ENCODE assay signal across 2 cellular contexts in the genomic region with DNA sequence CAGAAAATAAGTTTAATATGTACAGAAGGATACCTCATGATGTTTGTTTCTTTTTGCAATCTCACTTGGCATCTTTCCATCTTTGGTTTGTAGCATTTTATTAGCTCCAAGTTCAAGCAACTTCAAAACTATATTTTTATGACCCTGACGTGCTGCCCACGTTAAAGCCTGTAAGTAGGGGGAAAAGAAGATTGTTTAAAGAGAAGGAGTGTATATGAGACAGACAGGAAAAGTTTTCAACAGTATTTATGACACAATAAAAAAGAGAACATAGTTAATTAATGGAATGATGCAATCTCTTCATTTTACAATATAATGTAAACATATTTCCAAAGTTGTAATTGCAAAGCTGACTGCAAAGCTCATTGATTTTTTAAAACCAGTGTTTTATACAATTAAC.
TF ChIP-seq lines count a peak whose summit lies in the region.

No MANE protein-coding gene starts in this region.

TF ChIP-seq in A549, 52 proteins besides CTCF, POLR2A, EP300 and RAD21 (continued from another document):
- TF ChIP-seq, protein P1, sequence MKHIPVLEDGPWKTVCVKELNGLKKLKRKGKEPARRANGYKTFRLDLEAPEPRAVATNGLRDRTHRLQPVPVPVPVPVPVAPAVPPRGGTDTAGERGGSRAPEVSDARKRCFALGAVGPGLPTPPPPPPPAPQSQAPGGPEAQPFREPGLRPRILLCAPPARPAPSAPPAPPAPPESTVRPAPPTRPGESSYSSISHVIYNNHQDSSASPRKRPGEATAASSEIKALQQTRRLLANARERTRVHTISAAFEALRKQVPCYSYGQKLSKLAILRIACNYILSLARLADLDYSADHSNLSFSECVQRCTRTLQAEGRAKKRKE (CRISPR knock-in tag; IDR thresholded peaks at IDR 0.05; ENCODE audit: low read depth), result no peak
- TF ChIP-seq CBX2 (IDR thresholded peaks at IDR 0.05; ENCODE audit: borderline replicate concordance, low read depth) (no peak), RNF2 (IDR thresholded peaks at IDR 0.05; ENCODE audit: borderline replicate concordance, low read depth) (no peak), JUNB (IDR thresholded peaks at IDR 0.05) (no peak), CHD2 (IDR thresholded peaks at IDR 0.05; ENCODE audit: low read length, partially characterized antibody) (no peak), MAFK (IDR thresholded peaks at IDR 0.05; ENCODE audit: partially characterized antibody) (no peak), HOXA7 (CRISPR knock-in tag; IDR thresholded peaks at IDR 0.05) (no peak), ESRRA (IDR thresholded peaks at IDR 0.05; ENCODE audit: borderline replicate concordance, low read length) (no peak), KDM1A (IDR thresholded peaks at IDR 0.05; ENCODE audit: low read depth) (no peak), PHF8 (IDR thresholded peaks at IDR 0.05; ENCODE audit: borderline replicate concordance, low read depth) (no peak), EHF (CRISPR knock-in tag; IDR thresholded peaks at IDR 0.05) (no peak), NFE2L2 (conservative IDR thresholded peaks at IDR 0.05; ENCODE audit: low read length) (no peak), RFX5 (IDR thresholded peaks at IDR 0.05) (no peak)
- TF ChIP-seq, protein P2, sequence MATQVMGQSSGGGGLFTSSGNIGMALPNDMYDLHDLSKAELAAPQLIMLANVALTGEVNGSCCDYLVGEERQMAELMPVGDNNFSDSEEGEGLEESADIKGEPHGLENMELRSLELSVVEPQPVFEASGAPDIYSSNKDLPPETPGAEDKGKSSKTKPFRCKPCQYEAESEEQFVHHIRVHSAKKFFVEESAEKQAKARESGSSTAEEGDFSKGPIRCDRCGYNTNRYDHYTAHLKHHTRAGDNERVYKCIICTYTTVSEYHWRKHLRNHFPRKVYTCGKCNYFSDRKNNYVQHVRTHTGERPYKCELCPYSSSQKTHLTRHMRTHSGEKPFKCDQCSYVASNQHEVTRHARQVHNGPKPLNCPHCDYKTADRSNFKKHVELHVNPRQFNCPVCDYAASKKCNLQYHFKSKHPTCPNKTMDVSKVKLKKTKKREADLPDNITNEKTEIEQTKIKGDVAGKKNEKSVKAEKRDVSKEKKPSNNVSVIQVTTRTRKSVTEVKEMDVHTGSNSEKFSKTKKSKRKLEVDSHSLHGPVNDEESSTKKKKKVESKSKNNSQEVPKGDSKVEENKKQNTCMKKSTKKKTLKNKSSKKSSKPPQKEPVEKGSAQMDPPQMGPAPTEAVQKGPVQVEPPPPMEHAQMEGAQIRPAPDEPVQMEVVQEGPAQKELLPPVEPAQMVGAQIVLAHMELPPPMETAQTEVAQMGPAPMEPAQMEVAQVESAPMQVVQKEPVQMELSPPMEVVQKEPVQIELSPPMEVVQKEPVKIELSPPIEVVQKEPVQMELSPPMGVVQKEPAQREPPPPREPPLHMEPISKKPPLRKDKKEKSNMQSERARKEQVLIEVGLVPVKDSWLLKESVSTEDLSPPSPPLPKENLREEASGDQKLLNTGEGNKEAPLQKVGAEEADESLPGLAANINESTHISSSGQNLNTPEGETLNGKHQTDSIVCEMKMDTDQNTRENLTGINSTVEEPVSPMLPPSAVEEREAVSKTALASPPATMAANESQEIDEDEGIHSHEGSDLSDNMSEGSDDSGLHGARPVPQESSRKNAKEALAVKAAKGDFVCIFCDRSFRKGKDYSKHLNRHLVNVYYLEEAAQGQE (IDR thresholded peaks at IDR 0.05), result no peak
- TF ChIP-seq, protein P3, sequence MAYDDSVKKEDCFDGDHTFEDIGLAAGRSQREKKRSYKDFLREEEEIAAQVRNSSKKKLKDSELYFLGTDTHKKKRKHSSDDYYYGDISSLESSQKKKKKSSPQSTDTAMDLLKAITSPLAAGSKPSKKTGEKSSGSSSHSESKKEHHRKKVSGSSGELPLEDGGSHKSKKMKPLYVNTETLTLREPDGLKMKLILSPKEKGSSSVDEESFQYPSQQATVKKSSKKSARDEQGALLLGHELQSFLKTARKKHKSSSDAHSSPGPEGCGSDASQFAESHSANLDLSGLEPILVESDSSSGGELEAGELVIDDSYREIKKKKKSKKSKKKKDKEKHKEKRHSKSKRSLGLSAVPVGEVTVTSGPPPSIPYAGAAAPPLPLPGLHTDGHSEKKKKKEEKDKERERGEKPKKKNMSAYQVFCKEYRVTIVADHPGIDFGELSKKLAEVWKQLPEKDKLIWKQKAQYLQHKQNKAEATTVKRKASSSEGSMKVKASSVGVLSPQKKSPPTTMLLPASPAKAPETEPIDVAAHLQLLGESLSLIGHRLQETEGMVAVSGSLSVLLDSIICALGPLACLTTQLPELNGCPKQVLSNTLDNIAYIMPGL (CRISPR knock-in tag; IDR thresholded peaks at IDR 0.05; ENCODE audit: borderline replicate concordance), result no peak
- TF ChIP-seq, protein P4, sequence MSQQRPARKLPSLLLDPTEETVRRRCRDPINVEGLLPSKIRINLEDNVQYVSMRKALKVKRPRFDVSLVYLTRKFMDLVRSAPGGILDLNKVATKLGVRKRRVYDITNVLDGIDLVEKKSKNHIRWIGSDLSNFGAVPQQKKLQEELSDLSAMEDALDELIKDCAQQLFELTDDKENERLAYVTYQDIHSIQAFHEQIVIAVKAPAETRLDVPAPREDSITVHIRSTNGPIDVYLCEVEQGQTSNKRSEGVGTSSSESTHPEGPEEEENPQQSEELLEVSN (IDR thresholded peaks at IDR 0.05; ENCODE audit: borderline replicate concordance, low read depth), result no peak
- TF ChIP-seq, protein P5, sequence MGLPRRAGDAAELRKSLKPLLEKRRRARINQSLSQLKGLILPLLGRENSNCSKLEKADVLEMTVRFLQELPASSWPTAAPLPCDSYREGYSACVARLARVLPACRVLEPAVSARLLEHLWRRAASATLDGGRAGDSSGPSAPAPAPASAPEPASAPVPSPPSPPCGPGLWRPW (IDR thresholded peaks at IDR 0.05), result no peak

TF ChIP-seq in HCT116, 20 proteins besides CTCF, POLR2A, EP300 and RAD21 (continued from another document):
- TF ChIP-seq, protein P6, sequence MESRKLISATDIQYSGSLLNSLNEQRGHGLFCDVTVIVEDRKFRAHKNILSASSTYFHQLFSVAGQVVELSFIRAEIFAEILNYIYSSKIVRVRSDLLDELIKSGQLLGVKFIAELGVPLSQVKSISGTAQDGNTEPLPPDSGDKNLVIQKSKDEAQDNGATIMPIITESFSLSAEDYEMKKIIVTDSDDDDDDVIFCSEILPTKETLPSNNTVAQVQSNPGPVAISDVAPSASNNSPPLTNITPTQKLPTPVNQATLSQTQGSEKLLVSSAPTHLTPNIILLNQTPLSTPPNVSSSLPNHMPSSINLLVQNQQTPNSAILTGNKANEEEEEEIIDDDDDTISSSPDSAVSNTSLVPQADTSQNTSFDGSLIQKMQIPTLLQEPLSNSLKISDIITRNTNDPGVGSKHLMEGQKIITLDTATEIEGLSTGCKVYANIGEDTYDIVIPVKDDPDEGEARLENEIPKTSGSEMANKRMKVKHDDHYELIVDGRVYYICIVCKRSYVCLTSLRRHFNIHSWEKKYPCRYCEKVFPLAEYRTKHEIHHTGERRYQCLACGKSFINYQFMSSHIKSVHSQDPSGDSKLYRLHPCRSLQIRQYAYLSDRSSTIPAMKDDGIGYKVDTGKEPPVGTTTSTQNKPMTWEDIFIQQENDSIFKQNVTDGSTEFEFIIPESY (IDR thresholded peaks at IDR 0.05; ENCODE audit: extremely low read depth, insufficient replicate concordance, low read length), result no peak
- TF ChIP-seq CBX3 (IDR thresholded peaks at IDR 0.05; ENCODE audit: low read depth) (no peak), POLR2AphosphoS5 (IDR thresholded peaks at IDR 0.05; ENCODE audit: low read depth, low read length) (no peak), JUND (IDR thresholded peaks at IDR 0.05) (no peak), TCF7L2 (IDR thresholded peaks at IDR 0.05; ENCODE audit: borderline replicate concordance, extremely low read depth, insufficient read depth, insufficient read length) (no peak)
- TF ChIP-seq, protein P7, sequence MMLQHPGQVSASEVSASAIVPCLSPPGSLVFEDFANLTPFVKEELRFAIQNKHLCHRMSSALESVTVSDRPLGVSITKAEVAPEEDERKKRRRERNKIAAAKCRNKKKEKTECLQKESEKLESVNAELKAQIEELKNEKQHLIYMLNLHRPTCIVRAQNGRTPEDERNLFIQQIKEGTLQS (IDR thresholded peaks at IDR 0.05), result no peak
TF ChIP-seq in HCT116: peak in this region for 0.
